In genomic region chr10:72730462-72730861, GRCh38 we compare ENCODE assay signal across 27 cellular contexts. TPM values are rescaled to one million over a fixed set of nuclear protein-coding genes. Genes with fewer than 3 reads are reported as not detected.
A peak's percentile ranks its signal among the peaks of the same experiment; 100 is the strongest.
DNase-seq lines count a peak whose midpoint lies in the region; ATAC-seq and TF ChIP-seq lines count a peak whose summit lies in the region.
"Had no signal": no experiment of that assay in that cellular context is flagged by ENCODE, and none has a peak within 500 bp of the region (broad histone marks: within the 10 kb centered on the region; RNA-seq: fewer than 3 reads in every experiment).

No MANE protein-coding gene starts in this region.

- RAD21 ChIA-PET in HCT116 (lab: Charles Lee; ENCODE audit: low non-redundant PET in 1 of 2, low total read pairs in 2 of 2, uncharacterized antibody in 2 of 2, unreplicated experiment in 2 of 2), result no interaction called here

- TF ChIP-seq POLR2A in HCT116 (IDR thresholded peaks at IDR 0.05; ENCODE audit: borderline replicate concordance, extremely low read depth, insufficient read depth, insufficient read length), result no peak

- no peak overlapping the region for H2AFZ ChIP-seq in HCT116 (ENCODE audit: low read depth, low read length, poor library complexity, severe bottlenecking)
- H2AFZ ChIP-seq in hepatocyte, result no peak overlapping the region

- no peak overlapping the region for H3K4me3 Mint-ChIP-seq in nephron progenitor cell
- H3K4me3 Mint-ChIP-seq: activated naive CD8-positive, alpha-beta T cell; brain; endodermal cell; immature natural killer cell; mesothelial cell of epicardium; naive thymus-derived CD8-positive, alpha-beta T cell had no signal

- H3K9me2 ChIP-seq in HCT116 (ENCODE audit: insufficient read depth) (no peaks in the 10 kb centered on the region), hepatocyte (replicated peaks; ENCODE audit: insufficient read depth) (no peaks in the 10 kb centered on the region)

- no peaks in the 10 kb centered on the region for H3K36me3 ChIP-seq in HCT116 (ENCODE audit: control insufficient read depth in 1 of 2, insufficient read depth in 2 of 2, low read length in 2 of 2)
- no peaks in the 10 kb centered on the region for H3K36me3 ChIP-seq in hepatocyte (replicated peaks; ENCODE audit: insufficient read depth, low read depth)
- H3K36me3 ChIP-seq: colonic mucosa, esophagus squamous epithelium, left ventricle myocardium inferior, WERI-Rb-1 had no signal

- no peak overlapping the region for H3K4me3 ChIP-seq in HCT116 (replicated peaks in 1 of 2; ENCODE audit: low read depth in 1 of 2, low read length in 2 of 2)
- H3K4me3 ChIP-seq in choroid plexus epithelial cell (ENCODE audit: low read depth, low read length), result no peak overlapping the region
- H3K4me3 ChIP-seq in hepatocyte, result no peak overlapping the region
- H3K4me3 ChIP-seq: colonic mucosa, esophagus squamous epithelium, left ventricle myocardium inferior had no signal

- H3K27me3 Mint-ChIP-seq in nephron progenitor cell (ENCODE audit: low read depth, poor library complexity), result no peaks in the 10 kb centered on the region
- H3K27me3 Mint-ChIP-seq: activated naive CD8-positive, alpha-beta T cell; brain; CD4-positive, alpha-beta memory T cell; naive thymus-derived CD8-positive, alpha-beta T cell had no signal

- H3K9ac ChIP-seq in HCT116 (ENCODE audit: low read length), result no peak overlapping the region

- H3K36me3 Mint-ChIP-seq in nephron progenitor cell (ENCODE audit: low read depth), result no peaks in the 10 kb centered on the region
- H3K36me3 Mint-ChIP-seq: activated naive CD8-positive, alpha-beta T cell; CD4-positive, alpha-beta memory T cell; immature natural killer cell had no signal

- peaks cover 7% of the 10 kb centered on the region for H3K4me1 Mint-ChIP-seq in nephron progenitor cell
- H3K4me1 Mint-ChIP-seq: immature natural killer cell had no signal

- TF ChIP-seq RAD21 in HCT116 (IDR thresholded peaks at IDR 0.05; ENCODE audit: low read depth), result no peak

- intact Hi-C loops in HCT116 (cut with micrococcal nuclease), result no loop called here

- DNase-seq in AG08396 (ENCODE audit: low spot score) (peak; percentile 12), HCT116 (ENCODE audit: low read depth, low spot score) (no peak), choroid plexus epithelial cell (ENCODE audit: low read depth) (peak; percentile 52), nephron progenitor cell (no peak), GF-D8 (lab: John Stamatoyannopoulos, UW) (no peak), DMS79 (lab: John Stamatoyannopoulos, UW) (no peak), hepatocyte (ENCODE audit: low spot score) (no peak), T1000 (lab: John Stamatoyannopoulos, UW) (no peak)
- DNase-seq: ACHN; activated CD4-positive, alpha-beta T cell treated with anti-CD3 and anti-CD28 coated beads, Interleukin-2, amount 50 U/mL, for 1 hour; CD4-positive, alpha-beta memory T cell; colonic mucosa; DMS153; endodermal cell; esophagus squamous epithelium; immature natural killer cell; left ventricle myocardium inferior; naive thymus-derived CD8-positive, alpha-beta T cell; NCI-H146; NCI-H2171 treated with DMSO at 0.1 percent for 48 hours; NCI-H526 treated with DMSO at 0.1 percent for 48 hours; WERI-Rb-1 had no signal

- ATAC-seq in HCT116, result no peak
- ATAC-seq: naive thymus-derived CD8-positive, alpha-beta T cell; sciatic nerve had no signal

- H3K27ac Mint-ChIP-seq in nephron progenitor cell, result peak overlapping the region; percentile 29
- H3K27ac Mint-ChIP-seq: activated naive CD8-positive, alpha-beta T cell; activated T-helper 2 cell treated with anti-CD3 and anti-CD28 coated beads, Interferon-gamma antibody, Interleukin-2, Interleukin-4, amounts not matched to agents 10 μg/mL and 5 μg/mL and 100 μg/mL, durations not matched to agents 14 hours and 24 hours and 36 hours; brain; CD4-positive, alpha-beta memory T cell; endodermal cell; immature natural killer cell; mesothelial cell of epicardium; naive thymus-derived CD8-positive, alpha-beta T cell had no signal

- H3K27ac ChIP-seq in HCT116 (ENCODE audit: low read depth, low read length) (no peak overlapping the region), hepatocyte (no peak overlapping the region)
- H3K27ac ChIP-seq: colonic mucosa, esophagus squamous epithelium, left ventricle myocardium inferior, WERI-Rb-1 had no signal

- peaks cover 9 to 18% of the 10 kb centered on the region in 2 experiments; a peak in 3 of 4 replicates for H3K4me1 ChIP-seq in HCT116 (ENCODE audit: control insufficient read depth in 1 of 2, insufficient read depth in 2 of 2, low read length in 2 of 2)
- H3K4me1 ChIP-seq in hepatocyte (ENCODE audit: insufficient read depth), result peaks cover 8% of the 10 kb centered on the region
- H3K4me1 ChIP-seq: colonic mucosa had no signal

- H4K20me1 ChIP-seq in HCT116 (ENCODE audit: insufficient read depth), result peaks cover 7% of the 10 kb centered on the region; the same call in 1 of the 2 replicates
- no peaks in the 10 kb centered on the region for H4K20me1 ChIP-seq in hepatocyte (ENCODE audit: insufficient read depth, poor library complexity, severe bottlenecking)

- POLR2A ChIA-PET in HCT116 (lab: Charles Lee), result no interaction called here

- H3K79me2 ChIP-seq in HCT116 (ENCODE audit: insufficient read depth, low read length) (peaks cover 25% of the 10 kb centered on the region), hepatocyte (peaks cover 90% of the 10 kb centered on the region)

- peak overlapping the region; percentile 35 for H3K4me2 ChIP-seq in HCT116 (ENCODE audit: low read length)
- H3K4me2 ChIP-seq in hepatocyte, result no peak overlapping the region

- TF ChIP-seq CTCF in HCT116 (IDR thresholded peaks at IDR 0.05 in 2 of 3, conservative IDR thresholded peaks at IDR 0.05 in 1 of 3; ENCODE audit: borderline replicate concordance in 1 of 3, insufficient read depth in 1 of 3, low read depth in 2 of 3, low read length in 2 of 3), result no peak
- no peak for TF ChIP-seq CTCF in choroid plexus epithelial cell (conservative IDR thresholded peaks at IDR 0.05; ENCODE audit: low read depth, low read length)
- no peak for TF ChIP-seq CTCF in nephron progenitor cell (IDR thresholded peaks at IDR 0.05)
- TF ChIP-seq CTCF in hepatocyte (IDR thresholded peaks at IDR 0.05; ENCODE audit: poor library complexity), result no peak

- BruUV-seq in HCT116 (replicated peaks; lab: Mats Ljungman, UMichigan), result no TSS peak

- CTCF ChIA-PET in HCT116 (lab: Charles Lee), result no interaction called here

- no peaks in the 10 kb centered on the region for H3K9me3 Mint-ChIP-seq in nephron progenitor cell
- H3K9me3 Mint-ChIP-seq: activated T-helper 2 cell treated with anti-CD3 and anti-CD28 coated beads, Interferon-gamma antibody, Interleukin-2, Interleukin-4, amounts not matched to agents 10 μg/mL and 5 μg/mL and 100 μg/mL, durations not matched to agents 14 hours and 24 hours and 36 hours; brain; CD4-positive, alpha-beta memory T cell; endodermal cell; immature natural killer cell; mesothelial cell of epicardium; naive thymus-derived CD8-positive, alpha-beta T cell had no signal

- no peaks in the 10 kb centered on the region for H3K27me3 ChIP-seq in HCT116 (ENCODE audit: insufficient read depth, low read length)
- H3K27me3 ChIP-seq in hepatocyte, result no peaks in the 10 kb centered on the region
- H3K27me3 ChIP-seq: colonic mucosa, esophagus squamous epithelium had no signal

- 95% methylated on average over 6 of the region's 6 CpGs for WGBS in hepatocyte (ENCODE audit: low lambda C conversion rate, missing lambda C conversion rate)

- no peaks in the 10 kb centered on the region for H3K9me3 ChIP-seq in HCT116 (ENCODE audit: control insufficient read depth in 1 of 2, insufficient read depth in 1 of 2, low read depth in 1 of 2, low read length in 2 of 2)
- H3K9me3 ChIP-seq in hepatocyte (ENCODE audit: low read depth), result no peaks in the 10 kb centered on the region
- H3K9me3 ChIP-seq: colonic mucosa, esophagus squamous epithelium, left ventricle myocardium inferior had no signal

TF ChIP-seq in HCT116, 20 proteins besides CTCF, POLR2A, EP300 and RAD21:
- TF ChIP-seq TCF7L2 (IDR thresholded peaks at IDR 0.05; ENCODE audit: borderline replicate concordance, extremely low read depth, insufficient read depth, insufficient read length) (no peak), FOSL1 (IDR thresholded peaks at IDR 0.05; ENCODE audit: low read depth) (peak; percentile 18; the same call in 1 of the 2 replicates), EGR1 (IDR thresholded peaks at IDR 0.05; ENCODE audit: low read depth) (peak; percentile 50; the same call in 1 of the 2 replicates), ELF1 (IDR thresholded peaks at IDR 0.05; ENCODE audit: borderline replicate concordance, low read depth) (no peak)
TF ChIP-seq in HCT116: peak in this region for 2.

RNA-seq across cellular contexts. Expression of gene MCU, which starts 38.5 kb away (rescaled TPM):
- total RNA-seq in HCT116 (2021; ENCODE audit: unreplicated experiment) (26.8 TPM), hepatocyte (39.8 and 41.7 TPM in 2 replicates)
- polyA plus RNA-seq in HCT116 (2012), result 19.9 and 21.1 TPM in 2 replicates
- polyA plus RNA-seq in hepatocyte, result 30.7 and 31.6 TPM in 2 replicates

Comparison
In these comparisons a context has a peak if more than half of its experiments do, and no peak if none do; other contexts are left out.
1. DNase-seq: peak in AG08396 (single experiment) and choroid plexus epithelial cell (single experiment); none in HCT116 (single experiment), nephron progenitor cell (single experiment), GF-D8 (single experiment), DMS79 (single experiment), hepatocyte (single experiment) and T1000 (single experiment).